Comparison of ENCODE assay signal across 31 cellular contexts in genomic region chr14:73997944-73998451, GRCh38. TPM values are rescaled to one million over a fixed set of nuclear protein-coding genes. Genes with fewer than 3 reads are reported as not detected.
DNase-seq lines count a peak whose midpoint lies in the region; ATAC-seq, FAIRE-seq and TF ChIP-seq lines count a peak whose summit lies in the region.
"Had no signal": no experiment of that assay in that cellular context is flagged by ENCODE, and none has a peak within 500 bp of the region (broad histone marks: within the 10 kb centered on the region; RNA-seq: fewer than 3 reads in every experiment).

No MANE protein-coding gene starts in this region.

- no peak for TF ChIP-seq CTCF in VCaP (conservative IDR thresholded peaks at IDR 0.05)
- TF ChIP-seq CTCF in GM13976 (IDR thresholded peaks at IDR 0.05; ENCODE audit: borderline replicate concordance, control extremely low read depth, extremely low read depth, insufficient read depth, missing control alignments) = no peak

- CTCF ChIA-PET in activated CD4-positive, alpha-beta T cell treated with anti-CD3 and anti-CD28 coated beads, Interleukin-2, amount 10 ng/mL, durations not matched to agents 7 days and 5 days (lab: Charles Lee) = interaction anchor here (0.6 kb wide), 1 partner anchor 12 kb away, joined by 4 read pairs; no protein-coding TSS in a partner anchor

- POLR2A ChIA-PET in activated CD4-positive, alpha-beta T cell treated with anti-CD3 and anti-CD28 coated beads, Interleukin-2, amount 10 ng/mL, durations not matched to agents 7 days and 5 days (lab: Charles Lee) = no interaction called here

- H3K4ac ChIP-seq in mesenchymal stem cell (ENCODE audit: low read depth in 1 of 2, low read length in 2 of 2) = no peak overlapping the region

- H3K4me3 ChIP-seq in mesenchymal stem cell (ENCODE audit: insufficient read depth in 1 of 2, low read depth in 1 of 2, low read length in 2 of 2) = no peak overlapping the region
- no peak overlapping the region for H3K4me3 ChIP-seq in small intestine (ENCODE audit: low read depth in 1 of 2, low read length in 2 of 2)
- H3K4me3 ChIP-seq: coronary artery, left ventricle myocardium inferior, SJCRH30, suprapubic skin had no signal

- no peak for FAIRE-seq in small intestine (lab: Jason Lieb, UNC)
- FAIRE-seq: astrocyte had no signal

- H3K27ac ChIP-seq in VCaP = peak overlapping the region; percentile 51
- H3K27ac ChIP-seq in mesenchymal stem cell (ENCODE audit: low read length, poor library complexity, severe bottlenecking) = peak overlapping the region; percentile 44
- peak overlapping the region; percentile 86 to 88 for H3K27ac ChIP-seq in small intestine (ENCODE audit: low read depth in 1 of 2, low read length in 1 of 2)
- H3K27ac ChIP-seq: coronary artery, left ventricle myocardium inferior, SJCRH30, suprapubic skin, WERI-Rb-1 had no signal

- H2BK120ac ChIP-seq in mesenchymal stem cell (ENCODE audit: low read depth, low read length) = no peak overlapping the region

- no peak overlapping the region for H4K91ac ChIP-seq in mesenchymal stem cell (ENCODE audit: low read length)

- peaks cover 4% of the 10 kb centered on the region for H3K79me1 ChIP-seq in mesenchymal stem cell (replicated peaks; ENCODE audit: low read length, poor library complexity, severe bottlenecking)

- no peak overlapping the region for H2BK15ac ChIP-seq in mesenchymal stem cell (ENCODE audit: low read depth, poor library complexity, severe bottlenecking)

- ATAC-seq in GM18505 (IDR thresholded peaks at IDR 0.05; ENCODE audit: unreplicated experiment) = no peak
- ATAC-seq: HCT116; naive thymus-derived CD4-positive, alpha-beta T cell; stimulated activated naive B cell treated with anti-CD40 and anti-IgM and Interleukin-4, amounts not matched to agents 10 μg/mL and 1 μg/mL and 100 μg/mL, for 72 hours had no signal

- H3K27me3 Mint-ChIP-seq in activated CD4-positive, alpha-beta T cell treated with anti-CD3 and anti-CD28 coated beads, Interleukin-2, amount 10 ng/mL, durations not matched to agents 7 days and 5 days = no peaks in the 10 kb centered on the region
- H3K27me3 Mint-ChIP-seq: activated naive CD8-positive, alpha-beta T cell treated with anti-CD3 and anti-CD28 coated beads, Interleukin-2, amount 10 ng/mL, durations not matched to agents 7 days and 5 days; naive thymus-derived CD4-positive, alpha-beta T cell; stimulated activated naive B cell treated with anti-CD40 and anti-IgM and Interleukin-4, amounts not matched to agents 10 μg/mL and 1 μg/mL and 100 μg/mL, for 72 hours had no signal

- H3K14ac ChIP-seq in mesenchymal stem cell (ENCODE audit: low read length in 2 of 2) = no peak overlapping the region

- H3K4me1 ChIP-seq in mesenchymal stem cell (ENCODE audit: control insufficient read depth, insufficient read depth, low read depth, low read length) (peaks cover 6% of the 10 kb centered on the region), small intestine (ENCODE audit: control insufficient read depth in 2 of 2, insufficient read depth in 1 of 2, low read depth in 1 of 2, low read length in 1 of 2) (peaks cover 6 to 7% of the 10 kb centered on the region in 2 donors)
- H3K4me1 ChIP-seq: left ventricle myocardium inferior, SJCRH30, suprapubic skin had no signal

- WGBS in mesenchymal stem cell = 95% methylated on average over 7 of the region's 7 CpGs
- WGBS in small intestine, 3 donors = 21 to 61% (median 45%) methylated on average over 7 of the region's 7 CpGs

- peak in 2 of 3 experiments; percentile 4 to 29 for DNase-seq in NCI-H1417 (lab: John Stamatoyannopoulos, UW)
- DNase-seq in NCI-H1417 treated with DMSO at 0.1 percent for 48 hours (lab: John Stamatoyannopoulos, UW) = no peak
- DNase-seq in mesenchymal stem cell = no peak
- peak; percentile 73 for DNase-seq in small intestine
- no peak for DNase-seq in activated CD4-positive, alpha-beta T cell treated with anti-CD3 and anti-CD28 coated beads, Interleukin-2, amount 10 ng/mL, durations not matched to agents 7 days and 5 days
- DNase-seq in GM13976 (ENCODE audit: low spot score) = no peak
- DNase-seq: 8988T; activated CD4-positive, alpha-beta T cell treated with anti-CD3 and anti-CD28 coated beads for 4 hours; activated gamma-delta T cell treated with Interleukin-2 at 50 U/mL for 16 hours; activated naive CD8-positive, alpha-beta T cell treated with anti-CD3 and anti-CD28 coated beads, Interleukin-2, amount 10 ng/mL, durations not matched to agents 7 days and 5 days; Calu3; DMS79 treated with DMSO at 0.1 percent for 48 hours; effector memory CD4-positive, alpha-beta T cell; GDM1; left ventricle myocardium inferior; naive thymus-derived CD4-positive, alpha-beta T cell; NCI-H1048; NCI-H1930; NCI-H526; nucleus accumbens; SJCRH30; stimulated activated naive B cell treated with anti-CD40 and anti-IgM and Interleukin-4, amounts not matched to agents 10 μg/mL and 1 μg/mL and 100 μg/mL, for 72 hours; T1000; WERI-Rb-1 had no signal

- no peak overlapping the region for H3K4me2 ChIP-seq in mesenchymal stem cell (ENCODE audit: low read length, poor library complexity, severe bottlenecking)

- H3K36me3 Mint-ChIP-seq in activated CD4-positive, alpha-beta T cell treated with anti-CD3 and anti-CD28 coated beads, Interleukin-2, amount 10 ng/mL, durations not matched to agents 7 days and 5 days (ENCODE audit: low read depth) = peaks cover 5% of the 10 kb centered on the region

- H3K9me3 ChIP-seq in mesenchymal stem cell (ENCODE audit: control insufficient read depth, low read length) (no peaks in the 10 kb centered on the region), small intestine (ENCODE audit: control insufficient read depth, low read depth) (no peaks in the 10 kb centered on the region)
- H3K9me3 ChIP-seq: left ventricle myocardium inferior, SJCRH30, suprapubic skin had no signal

- H3K27me3 ChIP-seq in mesenchymal stem cell (ENCODE audit: control insufficient read depth in 1 of 2, insufficient read depth in 1 of 2, low read length in 2 of 2) (no peaks in the 10 kb centered on the region), small intestine (ENCODE audit: control insufficient read depth in 2 of 2, insufficient read depth in 2 of 2, low read length in 2 of 2) (no peaks in the 10 kb centered on the region)
- H3K27me3 ChIP-seq: SJCRH30, suprapubic skin had no signal

- H3K4me1 Mint-ChIP-seq in activated CD4-positive, alpha-beta T cell treated with anti-CD3 and anti-CD28 coated beads, Interleukin-2, amount 10 ng/mL, durations not matched to agents 7 days and 5 days = peaks cover 1% of the 10 kb centered on the region
- H3K4me1 Mint-ChIP-seq: activated naive CD8-positive, alpha-beta T cell treated with anti-CD3 and anti-CD28 coated beads, Interleukin-2, amount 10 ng/mL, durations not matched to agents 7 days and 5 days; CD14-positive monocyte; stimulated activated naive B cell treated with anti-CD40 and anti-IgM and Interleukin-4, amounts not matched to agents 10 μg/mL and 1 μg/mL and 100 μg/mL, for 72 hours had no signal

- in situ Hi-C loops in GM13976 (cut with MboI; ENCODE audit: low sequenced_read_pairs, unreplicated experiment) = no loop called here

- no peak overlapping the region for H3K18ac ChIP-seq in mesenchymal stem cell (ENCODE audit: low read depth in 1 of 2, low read length in 2 of 2)

- H3K36me3 ChIP-seq in mesenchymal stem cell (ENCODE audit: control insufficient read depth in 1 of 2, insufficient read depth in 2 of 2, low read depth in 1 of 2, low read length in 2 of 2) = peaks cover 3 to 22% of the 10 kb centered on the region in 2 experiments
- no peaks in the 10 kb centered on the region for H3K36me3 ChIP-seq in small intestine (ENCODE audit: control insufficient read depth in 2 of 2, insufficient read depth in 2 of 2, low read length in 2 of 2)
- H3K36me3 ChIP-seq: SJCRH30, WERI-Rb-1 had no signal

- no peak overlapping the region for H2BK5ac ChIP-seq in mesenchymal stem cell (ENCODE audit: low read depth, low read length, poor library complexity, severe bottlenecking)

- peak overlapping the region; percentile 23 for H2AK5ac ChIP-seq in mesenchymal stem cell (ENCODE audit: low read length, severe bottlenecking)

- no peak for TF ChIP-seq POLR2A in GM18505 (IDR thresholded peaks at IDR 0.05; ENCODE audit: borderline replicate concordance, extremely low read depth, insufficient read depth, insufficient read length)

- no peak overlapping the region for H2AFZ ChIP-seq in mesenchymal stem cell (ENCODE audit: low read depth, low read length)

- H4K8ac ChIP-seq in mesenchymal stem cell (ENCODE audit: low read length) = no peak overlapping the region

- H2BK12ac ChIP-seq in mesenchymal stem cell (ENCODE audit: low read length in 2 of 2) = no peak overlapping the region

- H3K27ac Mint-ChIP-seq in activated CD4-positive, alpha-beta T cell treated with anti-CD3 and anti-CD28 coated beads, Interleukin-2, amount 10 ng/mL, durations not matched to agents 7 days and 5 days = no peak overlapping the region
- H3K27ac Mint-ChIP-seq: activated naive CD8-positive, alpha-beta T cell treated with anti-CD3 and anti-CD28 coated beads, Interleukin-2, amount 10 ng/mL, durations not matched to agents 7 days and 5 days; naive thymus-derived CD4-positive, alpha-beta T cell; stimulated activated naive B cell treated with anti-CD40 and anti-IgM and Interleukin-4, amounts not matched to agents 10 μg/mL and 1 μg/mL and 100 μg/mL, for 72 hours had no signal

- H3K9ac ChIP-seq in mesenchymal stem cell (ENCODE audit: low read length) = no peak overlapping the region

- no peak overlapping the region for H3K4me3 Mint-ChIP-seq in activated CD4-positive, alpha-beta T cell treated with anti-CD3 and anti-CD28 coated beads, Interleukin-2, amount 10 ng/mL, durations not matched to agents 7 days and 5 days
- H3K4me3 Mint-ChIP-seq: activated naive CD8-positive, alpha-beta T cell treated with anti-CD3 and anti-CD28 coated beads, Interleukin-2, amount 10 ng/mL, durations not matched to agents 7 days and 5 days; CD14-positive monocyte; naive thymus-derived CD4-positive, alpha-beta T cell; stimulated activated naive B cell treated with anti-CD40 and anti-IgM and Interleukin-4, amounts not matched to agents 10 μg/mL and 1 μg/mL and 100 μg/mL, for 72 hours had no signal

- no peaks in the 10 kb centered on the region for H3K9me3 Mint-ChIP-seq in activated CD4-positive, alpha-beta T cell treated with anti-CD3 and anti-CD28 coated beads, Interleukin-2, amount 10 ng/mL, durations not matched to agents 7 days and 5 days
- H3K9me3 Mint-ChIP-seq: activated naive CD8-positive, alpha-beta T cell treated with anti-CD3 and anti-CD28 coated beads, Interleukin-2, amount 10 ng/mL, durations not matched to agents 7 days and 5 days; CD14-positive monocyte; naive thymus-derived CD4-positive, alpha-beta T cell; stimulated activated naive B cell treated with anti-CD40 and anti-IgM and Interleukin-4, amounts not matched to agents 10 μg/mL and 1 μg/mL and 100 μg/mL, for 72 hours had no signal

- H3K23ac ChIP-seq in mesenchymal stem cell (ENCODE audit: low read length in 2 of 2) = no peak overlapping the region

RNA-seq across cellular contexts. Expression of gene ENTPD5, which starts 21.1 kb away (rescaled TPM):
- 11.2 TPM for polyA plus RNA-seq in mesenchymal stem cell (2013, experiment 1 of 2)
- 11.1 TPM for polyA plus RNA-seq in mesenchymal stem cell (2013, experiment 2 of 2)
- 10 to 100 TPM; 17.4 to 38.7 (median 23.5) TPM for polyA plus RNA-seq in small intestine
- 10 to 100 TPM in 1 of 2 experiments, 1 to 10 TPM in 1; 9.7 to 13.1 TPM for total RNA-seq in activated CD4-positive, alpha-beta T cell treated with anti-CD3 and anti-CD28 coated beads, Interleukin-2, amount 10 ng/mL, durations not matched to agents 7 days and 5 days

RNA-seq across cellular contexts. Expression of gene BBOF1, which starts 21.2 kb away (rescaled TPM):
- polyA plus RNA-seq in mesenchymal stem cell (2013, experiment 1 of 2) = 8.0 TPM
- 8.1 TPM for polyA plus RNA-seq in mesenchymal stem cell (2013, experiment 2 of 2)
- polyA plus RNA-seq in small intestine = 1 to 10 TPM in 2 of 3 donors, under 1 TPM in 1; 0.89 to 2.4 (median 1.4) TPM
- total RNA-seq in activated CD4-positive, alpha-beta T cell treated with anti-CD3 and anti-CD28 coated beads, Interleukin-2, amount 10 ng/mL, durations not matched to agents 7 days and 5 days = 1 to 10 TPM; 1.4 to 1.7 TPM

RNA-seq across cellular contexts. Expression of gene COQ6, which starts 47.9 kb away (rescaled TPM):
- 9.0 TPM for polyA plus RNA-seq in mesenchymal stem cell (2013, experiment 1 of 2)
- polyA plus RNA-seq in mesenchymal stem cell (2013, experiment 2 of 2) = 10.7 TPM
- polyA plus RNA-seq in small intestine = 10 to 100 TPM in 2 of 3 donors, 1 to 10 TPM in 1; 10.0 to 18.8 (median 18.7) TPM
- total RNA-seq in activated CD4-positive, alpha-beta T cell treated with anti-CD3 and anti-CD28 coated beads, Interleukin-2, amount 10 ng/mL, durations not matched to agents 7 days and 5 days = 10 to 100 TPM; 18.9 TPM

RNA-seq across cellular contexts. Expression of gene FAM161B, which starts 48.1 kb away (rescaled TPM):
- polyA plus RNA-seq in mesenchymal stem cell (2013, experiment 1 of 2) = 4.3 TPM
- polyA plus RNA-seq in mesenchymal stem cell (2013, experiment 2 of 2) = 4.3 TPM
- polyA plus RNA-seq in small intestine = 1 to 10 TPM; 2.0 to 5.1 (median 2.4) TPM
- total RNA-seq in activated CD4-positive, alpha-beta T cell treated with anti-CD3 and anti-CD28 coated beads, Interleukin-2, amount 10 ng/mL, durations not matched to agents 7 days and 5 days = 1 to 10 TPM; 1.9 to 2.0 TPM

Comparison
In these comparisons a context has a peak if more than half of its experiments do, and no peak if none do; other contexts are left out.
1. DNase-seq: peak in NCI-H1417 (2 of 3) and small intestine (single experiment); none in NCI-H1417 treated with DMSO at 0.1 percent for 48 hours (single experiment), mesenchymal stem cell (single experiment), activated CD4-positive, alpha-beta T cell treated with anti-CD3 and anti-CD28 coated beads, Interleukin-2, amount 10 ng/mL, durations not matched to agents 7 days and 5 days (single experiment) and GM13976 (single experiment).
2. Peak in every context shown above with its lines, with median percentiles within 50 percentile points of each other: H3K27ac ChIP-seq.